Comparison of ENCODE assay signal across 19 cellular contexts in the genomic region with DNA sequence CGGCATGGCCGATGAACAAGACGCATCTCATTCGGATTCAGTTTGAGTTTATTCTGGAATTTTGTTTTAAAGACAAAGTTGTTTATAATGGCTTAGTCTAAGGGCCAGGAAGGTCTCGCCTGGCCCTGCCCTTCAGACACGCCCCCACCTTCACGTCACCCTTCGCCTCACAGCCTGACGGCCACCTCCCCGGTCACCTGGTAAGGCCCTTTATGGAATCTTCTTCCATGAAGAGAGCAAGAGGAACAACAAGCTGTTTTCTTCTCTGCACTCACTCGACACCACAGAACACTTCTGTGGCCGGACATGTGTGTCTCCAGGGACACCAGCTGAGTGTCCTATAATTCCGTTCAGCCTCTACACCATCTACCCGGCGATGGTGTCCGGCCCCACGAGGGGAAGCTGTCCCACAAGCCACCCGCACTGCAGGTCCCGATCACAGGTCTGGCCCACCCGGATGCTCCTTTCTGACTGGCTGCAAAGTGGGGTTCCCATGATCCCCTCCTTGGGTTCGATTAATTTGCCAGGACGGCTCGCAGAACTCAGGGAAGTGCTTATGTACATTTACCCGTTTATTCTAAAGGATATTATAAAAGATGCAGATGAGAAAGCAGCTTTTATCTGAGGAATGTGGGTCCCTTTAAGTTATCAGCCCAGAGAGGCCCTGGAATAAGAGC. TPM values are rescaled to one million over a fixed set of nuclear protein-coding genes. Genes with fewer than 3 reads are reported as not detected.
A peak's percentile ranks its signal among the peaks of the same experiment; 100 is the strongest.
DNase-seq lines count a peak whose midpoint lies in the region; ATAC-seq, FAIRE-seq and TF ChIP-seq lines count a peak whose summit lies in the region.
"Had no signal": no experiment of that assay in that cellular context is flagged by ENCODE, and none has a peak within 500 bp of the region (broad histone marks: within the 10 kb centered on the region; RNA-seq: fewer than 3 reads in every experiment).

No MANE protein-coding gene starts in this region.

- TF ChIP-seq RAD21 in HepG2 (CRISPR knock-in tag; IDR thresholded peaks at IDR 0.05) = no peak

- BruUV-seq in HepG2 (replicated peaks; lab: Mats Ljungman, UMichigan) = no TSS peak

- no peak for ATAC-seq in right lobe of liver
- no peak for ATAC-seq in HepG2
- no peak for ATAC-seq in aorta (ENCODE audit: low FRiP score)

- H3K36me3 ChIP-seq in right lobe of liver (no peaks in the 10 kb centered on the region), HepG2 (replicated peaks in 1 of 2; ENCODE audit: control insufficient read depth in 1 of 2, insufficient read depth in 2 of 2, low read length in 2 of 2) (no peaks in the 10 kb centered on the region), aorta (ENCODE audit: control insufficient read depth in 1 of 2, insufficient read depth in 2 of 2, low read length in 1 of 2) (no peaks in the 10 kb centered on the region)

- no peak overlapping the region for H3K27ac Mint-ChIP-seq in activated CD4-positive, alpha-beta memory T cell treated with anti-CD3 and anti-CD28 coated beads for 36 hours
- no peak overlapping the region for H3K27ac Mint-ChIP-seq in activated CD4-positive, alpha-beta memory T cell treated with anti-CD3 and anti-CD28 coated beads, Interleukin-2, amount 10 ng/mL, durations not matched to agents 7 days and 5 days

- no peaks in the 10 kb centered on the region for H3K79me2 ChIP-seq in HepG2 (ENCODE audit: insufficient read depth, low read length)

- intact Hi-C loops in activated CD4-positive, alpha-beta memory T cell treated with anti-CD3 and anti-CD28 coated beads for 36 hours (cut with micrococcal nuclease) = loop anchor here (5.0 kb wide), 1 partner anchor 165 kb away; a partner anchor contains a TSS
- intact Hi-C loops in right lobe of liver (cut with DNase I) (no loop called here), HepG2 (cut with micrococcal nuclease; ENCODE audit: unreplicated experiment) (no loop called here), aorta (cut with DNase I) (no loop called here)

- H3K9me3 ChIP-seq in right lobe of liver (no peaks in the 10 kb centered on the region), HepG2 (ENCODE audit: low read length) (no peaks in the 10 kb centered on the region), aorta (ENCODE audit: control insufficient read depth, low read length) (no peaks in the 10 kb centered on the region)

- H3K9ac ChIP-seq in HepG2 (ENCODE audit: insufficient read depth, low read depth, low read length) = no peak overlapping the region

- no peak for TF ChIP-seq EP300 in HepG2 (IDR thresholded peaks at IDR 0.05; ENCODE audit: low read depth in 2 of 2, low read length in 2 of 2)
- TF ChIP-seq EP300 in HepG2 (CRISPR knock-in tag; IDR thresholded peaks at IDR 0.05; ENCODE audit: borderline replicate concordance) = no peak

- no peak overlapping the region for H3K4me3 ChIP-seq in right lobe of liver
- H3K4me3 ChIP-seq in HepG2 (replicated peaks in 1 of 3; ENCODE audit: insufficient read depth in 1 of 3, low read depth in 2 of 3, low read length in 3 of 3) = no peak overlapping the region
- no peak overlapping the region for H3K4me3 ChIP-seq in aorta (ENCODE audit: low read length in 2 of 2)

- no peaks in the 10 kb centered on the region for H3K27me3 ChIP-seq in right lobe of liver
- H3K27me3 ChIP-seq in HepG2 (ENCODE audit: control insufficient read depth in 1 of 2, insufficient read depth in 2 of 2, low read length in 2 of 2) = peaks cover 4 to 44% of the 10 kb centered on the region in 2 experiments
- no peaks in the 10 kb centered on the region for H3K27me3 ChIP-seq in aorta (ENCODE audit: control insufficient read depth in 1 of 2, insufficient read depth in 2 of 2, low read length in 1 of 2)

- peaks cover 6% of the 10 kb centered on the region for H3K9me3 Mint-ChIP-seq in activated CD4-positive, alpha-beta memory T cell treated with anti-CD3 and anti-CD28 coated beads for 36 hours
- H3K9me3 Mint-ChIP-seq in activated CD4-positive, alpha-beta memory T cell treated with anti-CD3 and anti-CD28 coated beads, Interleukin-2, amount 10 ng/mL, durations not matched to agents 7 days and 5 days = peaks cover 4% of the 10 kb centered on the region

- H3K27me3 Mint-ChIP-seq in activated CD4-positive, alpha-beta memory T cell treated with anti-CD3 and anti-CD28 coated beads for 36 hours = peaks cover 32% of the 10 kb centered on the region
- peaks cover 22% of the 10 kb centered on the region for H3K27me3 Mint-ChIP-seq in activated CD4-positive, alpha-beta memory T cell treated with anti-CD3 and anti-CD28 coated beads, Interleukin-2, amount 10 ng/mL, durations not matched to agents 7 days and 5 days

- POLR2A ChIA-PET in activated CD4-positive, alpha-beta memory T cell treated with anti-CD3 and anti-CD28 coated beads for 36 hours (lab: Charles Lee) = no interaction called here
- POLR2A ChIA-PET in activated CD4-positive, alpha-beta memory T cell treated with anti-CD3 and anti-CD28 coated beads, Interleukin-2, amount 10 ng/mL, durations not matched to agents 7 days and 5 days (lab: Charles Lee) = no interaction called here
- POLR2A ChIA-PET in HepG2 (lab: Yijun Ruan, JAX) = no interaction called here

- FAIRE-seq in HepG2 (lab: Jason Lieb, UNC) (no peak), frontal cortex (lab: Jason Lieb, UNC) (no peak)
- FAIRE-seq: H54 had no signal

- H3K4me2 ChIP-seq in HepG2 (ENCODE audit: low read depth, low read length) = no peak overlapping the region

- in situ Hi-C loops in HepG2 (cut with HindIII; ENCODE audit: extremely low pct_ligation_motif_present, low pct_unique_long_range_greater_than_20kb) = no loop called here

- H3K4me3 Mint-ChIP-seq in activated CD4-positive, alpha-beta memory T cell treated with anti-CD3 and anti-CD28 coated beads for 36 hours = no peak overlapping the region
- no peak overlapping the region for H3K4me3 Mint-ChIP-seq in activated CD4-positive, alpha-beta memory T cell treated with anti-CD3 and anti-CD28 coated beads, Interleukin-2, amount 10 ng/mL, durations not matched to agents 7 days and 5 days

- TF ChIP-seq POLR2A in right lobe of liver (IDR thresholded peaks at IDR 0.05) (no peak), HepG2 (IDR thresholded peaks at IDR 0.05; ENCODE audit: insufficient read depth in 1 of 2, low read depth in 2 of 2, low read length in 2 of 2) (no peak)

- WGBS in right lobe of liver (ENCODE audit: insufficient coverage, low coverage, low lambda C conversion rate, missing lambda C conversion rate) = 60% methylated on average over 20 of the region's 24 CpGs
- 43% methylated on average over 24 of the region's 24 CpGs for WGBS in HepG2 (ENCODE audit: low lambda C conversion rate)
- 83 to 85% methylated on average over 24 of the region's 24 CpGs for WGBS in aorta, 2 donors

- peaks cover 5% of the 10 kb centered on the region; the same call in 1 of the 2 replicates for H4K20me1 ChIP-seq in HepG2 (ENCODE audit: insufficient read depth, low read length)

- peaks cover 3% of the 10 kb centered on the region for H3K4me1 Mint-ChIP-seq in activated CD4-positive, alpha-beta memory T cell treated with anti-CD3 and anti-CD28 coated beads for 36 hours (ENCODE audit: low read depth)
- H3K4me1 Mint-ChIP-seq in activated CD4-positive, alpha-beta memory T cell treated with anti-CD3 and anti-CD28 coated beads, Interleukin-2, amount 10 ng/mL, durations not matched to agents 7 days and 5 days = peaks cover 8% of the 10 kb centered on the region

- TF ChIP-seq CTCF in right lobe of liver (IDR thresholded peaks at IDR 0.05) (no peak), HepG2 (CRISPR knock-in tag; IDR thresholded peaks at IDR 0.05) (no peak)

- no peak overlapping the region for H3K27ac ChIP-seq in right lobe of liver
- no peak overlapping the region for H3K27ac ChIP-seq in HepG2 (ENCODE audit: extremely low read length, insufficient read depth, low read length)
- H3K27ac ChIP-seq in aorta (ENCODE audit: low read depth in 1 of 2, low read length in 2 of 2) = no peak overlapping the region
- H3K27ac ChIP-seq: 22Rv1 had no signal

- DNase-seq in activated CD4-positive, alpha-beta memory T cell treated with anti-CD3 and anti-CD28 coated beads for 36 hours = peak; percentile 6
- no peak for DNase-seq in activated CD4-positive, alpha-beta memory T cell treated with anti-CD3 and anti-CD28 coated beads, Interleukin-2, amount 10 ng/mL, durations not matched to agents 7 days and 5 days
- DNase-seq in right lobe of liver = peak in 2 of 3 donors; percentile 19 to 49
- DNase-seq in HepG2 (ENCODE audit: low spot score) = no peak
- DNase-seq in mesenteric fat pad (ENCODE audit: low spot score) = peak; percentile 62
- DNase-seq in aorta = peak; percentile 37 to 41
- no peak for DNase-seq in frontal cortex (ENCODE audit: low spot score in 2 of 2)
- DNase-seq in GM03348 (ENCODE audit: low spot score) = no peak
- DNase-seq: C1 segment of cervical spinal cord, DMS 273 treated with DMSO at 0.1 percent for 48 hours, Karpas-422, NCI-H1417 treated with DMSO at 0.1 percent for 48 hours, NCI-H2029, NCI-H2171 treated with DMSO at 0.1 percent for 48 hours, NCI-H774 had no signal

- H2AFZ ChIP-seq in HepG2 (ENCODE audit: low read length) = no peak overlapping the region

- CTCF ChIA-PET in activated CD4-positive, alpha-beta memory T cell treated with anti-CD3 and anti-CD28 coated beads for 36 hours (lab: Charles Lee) = interaction anchor here (0.7 to 2.3 kb wide), 17 partner anchors 11 to 238 kb away, joined by 3 to 17 read pairs (median 6); no protein-coding TSS in a partner anchor
- CTCF ChIA-PET in activated CD4-positive, alpha-beta memory T cell treated with anti-CD3 and anti-CD28 coated beads, Interleukin-2, amount 10 ng/mL, durations not matched to agents 7 days and 5 days (lab: Charles Lee) = interaction anchor here (1.1 to 2.1 kb wide), 8 partner anchors 54 to 187 kb away, joined by 3 to 24 read pairs (median 6); no protein-coding TSS in a partner anchor
- CTCF ChIA-PET in HepG2 (lab: Yijun Ruan, JAX; ENCODE audit: low intra/inter-chr PET ratio, low total read pairs) = no interaction called here

- H3K4me1 ChIP-seq in right lobe of liver (no peaks in the 10 kb centered on the region), HepG2 (ENCODE audit: insufficient read depth, low read length) (no peaks in the 10 kb centered on the region), aorta (ENCODE audit: control insufficient read depth in 1 of 2, insufficient read depth in 2 of 2, low read length in 2 of 2) (no peaks in the 10 kb centered on the region)

- peaks cover 2% of the 10 kb centered on the region for H3K36me3 Mint-ChIP-seq in activated CD4-positive, alpha-beta memory T cell treated with anti-CD3 and anti-CD28 coated beads for 36 hours
- no peaks in the 10 kb centered on the region for H3K36me3 Mint-ChIP-seq in activated CD4-positive, alpha-beta memory T cell treated with anti-CD3 and anti-CD28 coated beads, Interleukin-2, amount 10 ng/mL, durations not matched to agents 7 days and 5 days (ENCODE audit: low read depth)

RNA-seq across cellular contexts. Expression of a gene that starts 17.4 kb away (rescaled TPM):
- under 1 TPM; 0.17 to 0.70 TPM for total RNA-seq in activated CD4-positive, alpha-beta memory T cell treated with anti-CD3 and anti-CD28 coated beads for 36 hours
- total RNA-seq in activated CD4-positive, alpha-beta memory T cell treated with anti-CD3 and anti-CD28 coated beads, Interleukin-2, amount 10 ng/mL, durations not matched to agents 7 days and 5 days = 1 to 10 TPM in 1 of 2 experiments, under 1 TPM in 1; 0.55 to 1.2 TPM
- total RNA-seq in right lobe of liver (10 to 100 TPM in 2 of 6 experiments, 1 to 10 TPM in 3, under 1 TPM in 1; 0.54 to 11.6 (median 8.2) TPM), HepG2 (2016; rRNA removed; fragmentation: Illumina TruSeq; extraction: Trizol) (0.44 TPM in 1 of 2 replicates, not detected in the other), mesenteric fat pad (0.13 TPM), aorta (under 1 TPM; 0.13 to 0.36 TPM), frontal cortex (8.2 TPM)
- total RNA-seq in HepG2 (2016; cell fraction: cytosol; rRNA removed; fragmentation: Illumina TruSeq; extraction: Trizol; ENCODE audit: low read depth) = not detected in 2 replicates
- not detected in 2 replicates for total RNA-seq in HepG2 (2016; cell fraction: insoluble cytoplasmic fraction; rRNA removed; fragmentation: Illumina TruSeq; extraction: Trizol)
- 0.38 TPM in 1 of 2 replicates, not detected in the other for total RNA-seq in HepG2 (2016; cell fraction: membrane; rRNA removed; fragmentation: Illumina TruSeq; extraction: Trizol)
- total RNA-seq in HepG2 (2016; cell fraction: nucleus; rRNA removed; fragmentation: Illumina TruSeq; extraction: Trizol) = not detected in 2 replicates
- polyA plus RNA-seq in HepG2 (2011; rRNA removed) (0.56 and 0.69 TPM in 2 replicates), aorta (under 1 TPM; 0.05 to 0.25 TPM)
- 0.09 and 0.66 TPM in 2 replicates for polyA plus RNA-seq in HepG2 (2011; cell fraction: cytosol; rRNA removed)
- 1.3 and 3.3 TPM in 2 replicates for polyA plus RNA-seq in HepG2 (2011; cell fraction: nucleus; rRNA removed)
- polyA plus RNA-seq in HepG2 (2012) = 0.17 TPM in 1 of 2 replicates, not detected in the other
- polyA plus RNA-seq in HepG2 (2016; cell fraction: cytosol; fragmentation: Illumina TruSeq; extraction: Trizol; ENCODE audit: low read depth) = 0.03 and 0.17 TPM in 2 replicates
- not detected in 2 replicates for polyA plus RNA-seq in HepG2 (2016; cell fraction: insoluble cytoplasmic fraction; fragmentation: Illumina TruSeq; extraction: Trizol; ENCODE audit: low read depth)
- polyA plus RNA-seq in HepG2 (2016; cell fraction: membrane; fragmentation: Illumina TruSeq; extraction: Trizol; ENCODE audit: low read depth) = 0.03 TPM in 1 of 2 replicates, not detected in the other
- not detected in 2 replicates for polyA plus RNA-seq in HepG2 (2016; cell fraction: nucleus; fragmentation: Illumina TruSeq; extraction: Trizol; ENCODE audit: insufficient read depth, low read depth)
- 0.09 and 4.0 TPM in 2 replicates for polyA minus RNA-seq in HepG2 (2011; rRNA and poly(A)+ RNA removed; ENCODE audit: low replicate concordance)
- polyA minus RNA-seq in HepG2 (2011; cell fraction: cytosol; rRNA and poly(A)+ RNA removed) = 0.53 and 1.8 TPM in 2 replicates
- 0.12 and 2.4 TPM in 2 replicates for polyA minus RNA-seq in HepG2 (2011; cell fraction: nucleus; rRNA and poly(A)+ RNA removed)
- total RNA-seq: Daoy had no signal

RNA-seq across cellular contexts. Expression of a gene that starts 54.9 kb away (rescaled TPM):
- not detected for total RNA-seq in activated CD4-positive, alpha-beta memory T cell treated with anti-CD3 and anti-CD28 coated beads for 36 hours
- total RNA-seq in activated CD4-positive, alpha-beta memory T cell treated with anti-CD3 and anti-CD28 coated beads, Interleukin-2, amount 10 ng/mL, durations not matched to agents 7 days and 5 days = not detected
- under 1 TPM in 5 of 6 experiments, not detected in 1; 0.10 to 0.46 (median 0.16) TPM for total RNA-seq in right lobe of liver
- not detected in 2 replicates for total RNA-seq in HepG2 (2016; rRNA removed; fragmentation: Illumina TruSeq; extraction: Trizol)
- total RNA-seq in HepG2 (2016; cell fraction: cytosol; rRNA removed; fragmentation: Illumina TruSeq; extraction: Trizol; ENCODE audit: low read depth) = not detected in 2 replicates
- total RNA-seq in HepG2 (2016; cell fraction: insoluble cytoplasmic fraction; rRNA removed; fragmentation: Illumina TruSeq; extraction: Trizol) = not detected in 2 replicates
- not detected in 2 replicates for total RNA-seq in HepG2 (2016; cell fraction: membrane; rRNA removed; fragmentation: Illumina TruSeq; extraction: Trizol)
- not detected in 2 replicates for total RNA-seq in HepG2 (2016; cell fraction: nucleus; rRNA removed; fragmentation: Illumina TruSeq; extraction: Trizol)
- polyA plus RNA-seq in HepG2 (2011; rRNA removed) = not detected in 2 replicates
- polyA plus RNA-seq in HepG2 (2011; cell fraction: cytosol; rRNA removed) = not detected in 2 replicates
- not detected in 2 replicates for polyA plus RNA-seq in HepG2 (2011; cell fraction: nucleus; rRNA removed)
- polyA plus RNA-seq in HepG2 (2012) = not detected in 2 replicates
- not detected in 2 replicates for polyA plus RNA-seq in HepG2 (2016; cell fraction: cytosol; fragmentation: Illumina TruSeq; extraction: Trizol; ENCODE audit: low read depth)
- not detected in 2 replicates for polyA plus RNA-seq in HepG2 (2016; cell fraction: insoluble cytoplasmic fraction; fragmentation: Illumina TruSeq; extraction: Trizol; ENCODE audit: low read depth)
- polyA plus RNA-seq in HepG2 (2016; cell fraction: membrane; fragmentation: Illumina TruSeq; extraction: Trizol; ENCODE audit: low read depth) = not detected in 2 replicates
- not detected in 2 replicates for polyA plus RNA-seq in HepG2 (2016; cell fraction: nucleus; fragmentation: Illumina TruSeq; extraction: Trizol; ENCODE audit: insufficient read depth, low read depth)
- not detected in 2 replicates for polyA minus RNA-seq in HepG2 (2011; rRNA and poly(A)+ RNA removed; ENCODE audit: low replicate concordance)
- not detected in 2 replicates for polyA minus RNA-seq in HepG2 (2011; cell fraction: cytosol; rRNA and poly(A)+ RNA removed)
- not detected in 2 replicates for polyA minus RNA-seq in HepG2 (2011; cell fraction: nucleus; rRNA and poly(A)+ RNA removed)
- not detected for total RNA-seq in mesenteric fat pad
- total RNA-seq in aorta = not detected
- under 1 TPM in 1 of 2 donors, not detected in 1; 0.20 TPM for polyA plus RNA-seq in aorta
- 2.4 TPM for total RNA-seq in frontal cortex
- total RNA-seq: Daoy, NCI-H460 had no signal

Comparison
In these comparisons a context has a peak if more than half of its experiments do, and no peak if none do; other contexts are left out.
1. DNase-seq: peak in activated CD4-positive, alpha-beta memory T cell treated with anti-CD3 and anti-CD28 coated beads for 36 hours (single experiment), right lobe of liver (2 of 3), mesenteric fat pad (single experiment) and aorta (2 of 2); none in activated CD4-positive, alpha-beta memory T cell treated with anti-CD3 and anti-CD28 coated beads, Interleukin-2, amount 10 ng/mL, durations not matched to agents 7 days and 5 days (single experiment), HepG2 (single experiment), frontal cortex (0 of 2) and GM03348 (single experiment).